In genomic region chr16:2926660-2927646, GRCh38 we compare ENCODE assay signal across 8 cellular contexts. TPM values are rescaled to one million over a fixed set of nuclear protein-coding genes. Genes with fewer than 3 reads are reported as not detected.
DNase-seq lines count a peak whose midpoint lies in the region; ATAC-seq and TF ChIP-seq lines count a peak whose summit lies in the region.

No MANE protein-coding gene starts in this region.

- H3K36me3 ChIP-seq in ACC112 (ENCODE audit: insufficient read depth, low read length): no peaks in the 10 kb centered on the region
- H3K36me3 ChIP-seq in SK-N-SH (replicated peaks in 1 of 2; ENCODE audit: control insufficient read depth in 1 of 2, insufficient read depth in 2 of 2, low read length in 1 of 2): peaks cover 5 to 16% of the 10 kb centered on the region in 2 experiments
- H3K36me3 ChIP-seq in parathyroid adenoma (ENCODE audit: control insufficient read depth, insufficient read depth, low read length): no peaks in the 10 kb centered on the region
- peaks cover 17% of the 10 kb centered on the region for H3K36me3 ChIP-seq in thoracic aorta

- no peak for TF ChIP-seq EP300 in SK-N-SH (IDR thresholded peaks at IDR 0.05; ENCODE audit: borderline replicate concordance in 1 of 2, low read depth in 1 of 2, low read length in 1 of 2)

- H2AFZ ChIP-seq in ACC112 (ENCODE audit: low read length, unreplicated experiment): no peak overlapping the region
- no peak overlapping the region for H2AFZ ChIP-seq in SK-N-SH (ENCODE audit: low read depth)
- no peak overlapping the region for H2AFZ ChIP-seq in parathyroid adenoma

- H3F3A ChIP-seq in SK-N-SH (replicated peaks; ENCODE audit: insufficient read depth): peaks cover 5% of the 10 kb centered on the region

- no peaks in the 10 kb centered on the region for H3K9me2 ChIP-seq in SK-N-SH

- no peaks in the 10 kb centered on the region for H3K4me1 ChIP-seq in ACC112 (ENCODE audit: control insufficient read depth, insufficient read depth, low read length, unreplicated experiment)
- H3K4me1 ChIP-seq in SK-N-SH (ENCODE audit: control insufficient read depth in 1 of 2, insufficient read depth in 2 of 2, low read depth in 1 of 2, low read length in 1 of 2): peaks cover 0 to 5% of the 10 kb centered on the region in 2 experiments; a peak in 1 of 4 replicates
- H3K4me1 ChIP-seq in parathyroid adenoma: no peaks in the 10 kb centered on the region
- peaks cover 0 to 5% of the 10 kb centered on the region in 2 donors for H3K4me1 ChIP-seq in thoracic aorta (ENCODE audit: control insufficient read depth in 1 of 2, low read depth in 2 of 2)

- no peaks in the 10 kb centered on the region for H4K20me1 ChIP-seq in SK-N-SH (ENCODE audit: insufficient read depth)

- no peak overlapping the region for H3K27ac ChIP-seq in ACC112 (ENCODE audit: low read depth, low read length)
- H3K27ac ChIP-seq in SK-N-SH (ENCODE audit: low read depth in 2 of 2, low read length in 1 of 2): no peak overlapping the region
- H3K27ac ChIP-seq in parathyroid adenoma: no peak overlapping the region
- H3K27ac ChIP-seq in thoracic aorta: no peak overlapping the region

- DNase-seq in GM19238 (ENCODE audit: insufficient read length, low spot score) (peak; percentile 63), NCI-H1105 treated with DMSO at 0.1 percent for 48 hours (lab: John Stamatoyannopoulos, UW) (peak; percentile 64), SK-N-SH (peak; percentile 86), glomerular endothelial cell (ENCODE audit: extremely low read depth, low read depth, low spot score) (peak; percentile 73), thoracic aorta (ENCODE audit: low spot score) (peak; percentile 79)
- peak; percentile 88 for DNase-seq in activated naive CD4-positive, alpha-beta T cell treated with Interleukin-2 at 50 U/mL for 16 hours

- POLR2A ChIA-PET in SK-N-SH (lab: Yijun Ruan, JAX): no interaction called here

- peak; percentile 72 for ATAC-seq in thoracic aorta (ENCODE audit: insufficient number of reproducible peaks, low FRiP score, low read depth)

- no peak overlapping the region; the same call in 1 of the 2 replicates for H3K4me2 ChIP-seq in SK-N-SH
- peak overlapping the region; percentile 18 for H3K4me2 ChIP-seq in parathyroid adenoma (ENCODE audit: low read length)

- H3K4me3 ChIP-seq in ACC112 (ENCODE audit: low read depth, low read length): peak overlapping the region; percentile 37
- peak overlapping the region in 1 of 2 experiments; percentile 37; a peak in 1 of 4 replicates for H3K4me3 ChIP-seq in SK-N-SH (ENCODE audit: low read depth in 2 of 2, low read length in 1 of 2)
- no peak overlapping the region for H3K4me3 ChIP-seq in parathyroid adenoma (ENCODE audit: low read depth, low read length)
- peak overlapping the region; percentile 56 for H3K4me3 ChIP-seq in thoracic aorta

- H3K27me3 ChIP-seq in ACC112 (ENCODE audit: insufficient read depth, low read length) (no peaks in the 10 kb centered on the region), SK-N-SH (ENCODE audit: insufficient read depth) (no peaks in the 10 kb centered on the region), parathyroid adenoma (ENCODE audit: control insufficient read depth, insufficient read depth, low read length) (no peaks in the 10 kb centered on the region), thoracic aorta (replicated peaks; ENCODE audit: insufficient read depth) (no peaks in the 10 kb centered on the region)

- WGBS in SK-N-SH (ENCODE audit: low lambda C conversion rate): 34% methylated on average over 16 of the region's 23 CpGs

- no peaks in the 10 kb centered on the region for H3K79me2 ChIP-seq in ACC112 (ENCODE audit: control insufficient read depth, insufficient read depth, low read length, unreplicated experiment)
- H3K79me2 ChIP-seq in SK-N-SH (ENCODE audit: insufficient read depth): peaks cover 6% of the 10 kb centered on the region; the same call in 1 of the 2 replicates
- H3K79me2 ChIP-seq in parathyroid adenoma: peaks cover 47% of the 10 kb centered on the region

- H3K9ac ChIP-seq in SK-N-SH (no peak overlapping the region), parathyroid adenoma (no peak overlapping the region)

- TF ChIP-seq CTCF in SK-N-SH (IDR thresholded peaks at IDR 0.05) (peak; percentile 94), parathyroid adenoma (IDR thresholded peaks at IDR 0.05) (peak; percentile 99), thoracic aorta (IDR thresholded peaks at IDR 0.05) (peak; percentile 98)

- no peaks in the 10 kb centered on the region for H3K9me3 ChIP-seq in SK-N-SH
- no peaks in the 10 kb centered on the region for H3K9me3 ChIP-seq in parathyroid adenoma (ENCODE audit: control insufficient read depth, low read length)
- no peaks in the 10 kb centered on the region for H3K9me3 ChIP-seq in thoracic aorta

- peak; percentile 85 for TF ChIP-seq RAD21 in SK-N-SH (IDR thresholded peaks at IDR 0.05; ENCODE audit: low read length)

- CTCF ChIA-PET in SK-N-SH (lab: Yijun Ruan, JAX): interaction anchor here (0.5 to 3.6 kb wide), 51 partner anchors 8 to 435 kb away, joined by 3 to 54 read pairs (median 5); partner anchors contain the start of genes FLYWCH1, FLYWCH2, KREMEN2 and PAQR4

TF ChIP-seq in SK-N-SH, 30 proteins besides CTCF, POLR2A, EP300 and RAD21:
- TF ChIP-seq MAX (IDR thresholded peaks at IDR 0.05; ENCODE audit: low read depth) (peak; percentile 77), REST (IDR thresholded peaks at IDR 0.05; ENCODE audit: low read depth, low read length) (no peak), SMC3 (IDR thresholded peaks at IDR 0.05; ENCODE audit: low read depth, low read length) (peak; percentile 67), RFX5 (IDR thresholded peaks at IDR 0.05; ENCODE audit: low read length) (peak; percentile 54; the same call in 1 of the 2 replicates), FOXM1 (IDR thresholded peaks at IDR 0.05; ENCODE audit: low read depth) (no peak), MXI1 (IDR thresholded peaks at IDR 0.05; ENCODE audit: low read depth, low read length) (peak; percentile 79)

RNA-seq across cellular contexts. Expression of gene FLYWCH1, which starts 15.2 kb away (rescaled TPM):
- 22.4 and 30.1 TPM in 2 replicates for polyA plus RNA-seq in SK-N-SH (2012; rRNA removed)
- polyA plus RNA-seq in SK-N-SH (2012; cell fraction: cytosol; rRNA removed): 7.3 and 14.1 TPM in 2 replicates
- 102 and 122 TPM in 2 replicates for polyA plus RNA-seq in SK-N-SH (2012; cell fraction: nucleus; rRNA removed)
- total RNA-seq in glomerular endothelial cell (49.2 and 56.5 TPM in 2 replicates), thoracic aorta (10 to 100 TPM; 65.6 to 72.8 TPM)

RNA-seq across cellular contexts. Expression of gene KREMEN2, which starts 37.1 kb away (rescaled TPM):
- polyA plus RNA-seq in SK-N-SH (2012; rRNA removed): 0.24 and 0.77 TPM in 2 replicates
- 0.28 and 0.46 TPM in 2 replicates for polyA plus RNA-seq in SK-N-SH (2012; cell fraction: cytosol; rRNA removed)
- polyA plus RNA-seq in SK-N-SH (2012; cell fraction: nucleus; rRNA removed): 1.7 and 2.9 TPM in 2 replicates
- total RNA-seq in glomerular endothelial cell (0.15 TPM in 1 of 2 replicates, not detected in the other), thoracic aorta (not detected)

RNA-seq across cellular contexts. Expression of gene PAQR4, which starts 42.2 kb away (rescaled TPM):
- polyA plus RNA-seq in SK-N-SH (2012; rRNA removed): 8.4 and 8.8 TPM in 2 replicates
- polyA plus RNA-seq in SK-N-SH (2012; cell fraction: cytosol; rRNA removed): 4.6 and 7.1 TPM in 2 replicates
- 12.8 and 17.6 TPM in 2 replicates for polyA plus RNA-seq in SK-N-SH (2012; cell fraction: nucleus; rRNA removed)
- total RNA-seq in glomerular endothelial cell (10.7 and 14.9 TPM in 2 replicates), thoracic aorta (1 to 10 TPM; 3.1 to 5.8 TPM)

RNA-seq across cellular contexts. Expression of gene FLYWCH2, which starts 43.9 kb away (rescaled TPM):
- 56.4 and 64.8 TPM in 2 replicates for polyA plus RNA-seq in SK-N-SH (2012; rRNA removed)
- 26.4 and 44.3 TPM in 2 replicates for polyA plus RNA-seq in SK-N-SH (2012; cell fraction: cytosol; rRNA removed)
- polyA plus RNA-seq in SK-N-SH (2012; cell fraction: nucleus; rRNA removed): 29.4 and 41.7 TPM in 2 replicates
- total RNA-seq in glomerular endothelial cell (81.6 and 96.0 TPM in 2 replicates), thoracic aorta (10 to 100 TPM; 52.2 to 53.2 TPM)

RNA-seq across cellular contexts. Expression of gene PKMYT1, which starts 53.3 kb away (rescaled TPM):
- 5.3 and 8.5 TPM in 2 replicates for polyA plus RNA-seq in SK-N-SH (2012; rRNA removed)
- 3.2 and 6.7 TPM in 2 replicates for polyA plus RNA-seq in SK-N-SH (2012; cell fraction: cytosol; rRNA removed)
- 29.4 and 73.9 TPM in 2 replicates for polyA plus RNA-seq in SK-N-SH (2012; cell fraction: nucleus; rRNA removed)
- 9.0 and 12.9 TPM in 2 replicates for total RNA-seq in glomerular endothelial cell
- 1 to 10 TPM in 1 of 2 donors, not detected in 1; 5.9 TPM for total RNA-seq in thoracic aorta
